Comparison of ENCODE assay signal across 19 cellular contexts in the genomic region with DNA sequence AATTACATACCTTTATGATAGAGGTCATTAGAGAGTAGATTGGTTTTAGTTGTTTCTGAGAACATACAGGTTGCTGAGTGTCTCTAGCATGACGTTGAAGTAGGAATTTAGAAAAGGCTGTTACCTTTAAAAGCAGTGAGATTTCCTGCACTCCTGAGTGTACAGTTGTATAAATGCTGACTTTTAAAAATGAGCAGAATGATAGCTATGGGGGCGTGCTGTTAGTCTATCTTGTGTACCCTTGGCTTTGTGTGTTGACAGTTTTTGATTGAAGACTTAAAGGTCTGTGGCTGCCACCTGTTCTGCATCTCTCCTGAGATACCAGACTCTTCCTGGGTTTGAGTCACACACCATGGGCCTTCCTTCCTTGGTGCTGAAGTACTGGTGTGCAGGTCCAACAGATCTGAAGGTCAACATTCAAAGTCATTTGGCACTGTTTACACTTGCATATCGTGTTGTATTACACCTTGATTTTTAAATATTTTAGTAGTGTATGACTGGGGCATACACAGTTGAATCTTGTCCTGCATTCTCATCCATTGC. TPM values are rescaled to one million over a fixed set of nuclear protein-coding genes. Genes with fewer than 3 reads are reported as not detected.
A peak's percentile ranks its signal among the peaks of the same experiment; 100 is the strongest.
DNase-seq lines count a peak whose midpoint lies in the region; ATAC-seq and TF ChIP-seq lines count a peak whose summit lies in the region.
"Had no signal": no experiment of that assay in that cellular context is flagged by ENCODE, and none has a peak within 500 bp of the region (broad histone marks: within the 10 kb centered on the region; RNA-seq: fewer than 3 reads in every experiment).

No MANE protein-coding gene starts in this region.

- no peak for DNase-seq in T-helper 1 cell
- DNase-seq in natural killer cell, result no peak
- no peak for DNase-seq in natural killer cell treated with Interleukin-12 subunit alpha and Interleukin-12 subunit beta and Interleukin-15 and Interleukin-18, amount 100 ng/mL, for 72 hours (ENCODE audit: low spot score)
- DNase-seq in memory B cell (ENCODE audit: low spot score in 2 of 2), result no peak
- DNase-seq in germinal center (ENCODE audit: low spot score), result no peak
- DNase-seq in NCI-H345 (lab: John Stamatoyannopoulos, UW), result no peak
- DNase-seq: activated CD4-positive, alpha-beta T cell treated with anti-CD3 and anti-CD28 coated beads for 48 hours; activated gamma-delta T cell treated with Interleukin-2 at 50 U/mL for 16 hours; brain microvascular endothelial cell; GDM1; NCI-H1105 treated with DMSO at 0.1 percent for 48 hours; NCI-H446 treated with DMSO at 0.1 percent for 48 hours; PC-9; SIG-M5; upper lobe of right lung had no signal

- intact Hi-C loops in natural killer cell (cut with micrococcal nuclease), result no loop called here

- ATAC-seq in natural killer cell (peak in 1 of 3 donors; percentile 3), memory B cell (ENCODE audit: low read depth) (no peak), HG03045 (IDR thresholded peaks at IDR 0.05; ENCODE audit: unreplicated experiment) (no peak)
- ATAC-seq in natural killer cell treated with Interleukin-12 subunit alpha and Interleukin-12 subunit beta and Interleukin-15 and Interleukin-18, amount 100 ng/mL, for 72 hours, result no peak
- ATAC-seq: gastroesophageal sphincter, upper lobe of right lung had no signal

- H3K4me1 Mint-ChIP-seq in T-helper 1 cell treated with Interleukin-12 subunit alpha and Interleukin-12 subunit beta and Interleukin-4 antibody, amounts not matched to agents 30 μg/mL and 1 μg/mL, for 36 hours (ENCODE audit: low read depth), result peaks cover 34% of the 10 kb centered on the region
- H3K4me1 Mint-ChIP-seq in natural killer cell (peaks cover 72 to 80% of the 10 kb centered on the region in 2 donors), memory B cell (peaks cover 25% of the 10 kb centered on the region)
- H3K4me1 Mint-ChIP-seq in natural killer cell treated with Interleukin-12 subunit alpha and Interleukin-12 subunit beta and Interleukin-15 and Interleukin-18, amount 100 ng/mL, for 72 hours (ENCODE audit: low read depth in 2 of 2), result peaks cover 36 to 57% of the 10 kb centered on the region in 2 donors

- H3K27ac Mint-ChIP-seq in T-helper 1 cell treated with Interleukin-12 subunit alpha and Interleukin-12 subunit beta and Interleukin-4 antibody, amounts not matched to agents 30 μg/mL and 1 μg/mL, for 36 hours, result peak overlapping the region; percentile 9
- H3K27ac Mint-ChIP-seq in natural killer cell (peak overlapping the region; percentile 50 to 61), memory B cell (peak overlapping the region; percentile 3)
- H3K27ac Mint-ChIP-seq in natural killer cell treated with Interleukin-12 subunit alpha and Interleukin-12 subunit beta and Interleukin-15 and Interleukin-18, amount 100 ng/mL, for 72 hours, result no peak overlapping the region
- H3K27ac Mint-ChIP-seq: B cell had no signal

- no peaks in the 10 kb centered on the region for H3K9me3 Mint-ChIP-seq in T-helper 1 cell treated with Interleukin-12 subunit alpha and Interleukin-12 subunit beta and Interleukin-4 antibody, amounts not matched to agents 30 μg/mL and 1 μg/mL, for 36 hours
- H3K9me3 Mint-ChIP-seq in natural killer cell (no peaks in the 10 kb centered on the region), memory B cell (peaks cover 2% of the 10 kb centered on the region)
- H3K9me3 Mint-ChIP-seq in natural killer cell treated with Interleukin-12 subunit alpha and Interleukin-12 subunit beta and Interleukin-15 and Interleukin-18, amount 100 ng/mL, for 72 hours, result no peaks in the 10 kb centered on the region

- H3K27me3 Mint-ChIP-seq in T-helper 1 cell treated with Interleukin-12 subunit alpha and Interleukin-12 subunit beta and Interleukin-4 antibody, amounts not matched to agents 30 μg/mL and 1 μg/mL, for 36 hours (ENCODE audit: low read depth), result no peaks in the 10 kb centered on the region
- H3K27me3 Mint-ChIP-seq in natural killer cell (ENCODE audit: low read depth in 2 of 2) (no peaks in the 10 kb centered on the region), memory B cell (no peaks in the 10 kb centered on the region)
- no peaks in the 10 kb centered on the region for H3K27me3 Mint-ChIP-seq in natural killer cell treated with Interleukin-12 subunit alpha and Interleukin-12 subunit beta and Interleukin-15 and Interleukin-18, amount 100 ng/mL, for 72 hours
- H3K27me3 Mint-ChIP-seq: B cell had no signal

- peaks cover 45% of the 10 kb centered on the region for H3K36me3 Mint-ChIP-seq in T-helper 1 cell treated with Interleukin-12 subunit alpha and Interleukin-12 subunit beta and Interleukin-4 antibody, amounts not matched to agents 30 μg/mL and 1 μg/mL, for 36 hours (ENCODE audit: low read depth)
- peaks cover 20% of the 10 kb centered on the region for H3K36me3 Mint-ChIP-seq in natural killer cell
- peaks cover 24% of the 10 kb centered on the region for H3K36me3 Mint-ChIP-seq in natural killer cell treated with Interleukin-12 subunit alpha and Interleukin-12 subunit beta and Interleukin-15 and Interleukin-18, amount 100 ng/mL, for 72 hours
- H3K36me3 Mint-ChIP-seq in memory B cell, result peaks cover 35% of the 10 kb centered on the region

- TF ChIP-seq CTCF in natural killer cell (IDR thresholded peaks at IDR 0.05), result no peak

- H3K4me3 Mint-ChIP-seq in T-helper 1 cell treated with Interleukin-12 subunit alpha and Interleukin-12 subunit beta and Interleukin-4 antibody, amounts not matched to agents 30 μg/mL and 1 μg/mL, for 36 hours, result no peak overlapping the region
- H3K4me3 Mint-ChIP-seq in natural killer cell (no peak overlapping the region), memory B cell (no peak overlapping the region)
- no peak overlapping the region for H3K4me3 Mint-ChIP-seq in natural killer cell treated with Interleukin-12 subunit alpha and Interleukin-12 subunit beta and Interleukin-15 and Interleukin-18, amount 100 ng/mL, for 72 hours
- H3K4me3 Mint-ChIP-seq: B cell had no signal

RNA-seq across cellular contexts. Expression of a gene that starts 23.8 kb away (rescaled TPM):
- 100 to 1,000 TPM; 309 to 343 (median 340) TPM for total RNA-seq in natural killer cell
- total RNA-seq in natural killer cell treated with Interleukin-12 subunit alpha and Interleukin-12 subunit beta and Interleukin-15 and Interleukin-18, amount 100 ng/mL, for 72 hours, result 100 to 1,000 TPM; 139 to 145 TPM

Comparison
In these comparisons a context has a peak if more than half of its experiments do, and no peak if none do; other contexts are left out.
1. H3K27ac Mint-ChIP-seq: peak in T-helper 1 cell treated with Interleukin-12 subunit alpha and Interleukin-12 subunit beta and Interleukin-4 antibody, amounts not matched to agents 30 μg/mL and 1 μg/mL, for 36 hours (single experiment), natural killer cell (2 of 2) and memory B cell (single experiment); none in natural killer cell treated with Interleukin-12 subunit alpha and Interleukin-12 subunit beta and Interleukin-15 and Interleukin-18, amount 100 ng/mL, for 72 hours (0 of 2).